ENCODE assay signal across 1 cellular context in the genomic region with DNA sequence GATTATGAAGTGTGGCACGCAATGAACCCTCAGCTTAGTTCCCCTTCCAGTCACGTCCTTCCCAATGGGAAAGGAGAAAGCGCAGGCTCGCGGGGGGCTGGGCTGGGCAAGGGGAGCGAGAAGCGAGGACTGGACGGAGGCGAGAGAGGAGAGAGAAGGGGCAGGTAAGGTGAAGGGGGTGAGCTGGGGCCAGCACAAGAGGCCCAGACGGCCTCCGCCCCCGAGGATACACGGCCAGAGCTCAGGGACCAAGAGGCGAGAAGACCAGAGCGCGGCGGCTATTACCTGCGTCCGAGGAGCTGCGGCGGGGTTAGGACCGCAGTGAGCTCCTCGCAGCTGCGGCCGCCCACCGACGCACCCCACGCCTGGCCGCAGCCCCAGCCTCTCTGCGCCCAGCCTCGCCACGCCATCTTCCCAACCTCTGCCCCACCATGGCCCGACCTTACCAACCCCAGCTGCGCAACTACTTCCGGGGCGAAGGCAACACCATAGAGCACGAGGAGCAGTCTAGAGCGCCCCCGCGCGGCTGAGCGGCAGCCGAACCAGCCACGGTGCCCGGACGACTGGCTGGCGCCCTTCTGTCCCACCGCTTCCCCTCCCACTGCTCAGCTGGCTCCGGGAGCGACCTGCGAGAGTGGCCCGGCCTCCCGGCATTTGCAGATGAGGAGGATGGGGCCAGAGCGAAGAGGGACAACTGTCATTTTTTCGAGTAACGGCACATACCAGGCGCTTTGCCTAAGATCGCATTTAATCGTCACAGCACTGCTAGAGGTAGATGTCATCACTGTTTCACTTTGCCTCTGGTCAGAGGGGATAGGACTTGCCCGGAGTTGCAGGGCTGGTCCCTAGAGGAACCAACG.
TF ChIP-seq lines count a peak whose summit lies in the region.

A gene with protein sequence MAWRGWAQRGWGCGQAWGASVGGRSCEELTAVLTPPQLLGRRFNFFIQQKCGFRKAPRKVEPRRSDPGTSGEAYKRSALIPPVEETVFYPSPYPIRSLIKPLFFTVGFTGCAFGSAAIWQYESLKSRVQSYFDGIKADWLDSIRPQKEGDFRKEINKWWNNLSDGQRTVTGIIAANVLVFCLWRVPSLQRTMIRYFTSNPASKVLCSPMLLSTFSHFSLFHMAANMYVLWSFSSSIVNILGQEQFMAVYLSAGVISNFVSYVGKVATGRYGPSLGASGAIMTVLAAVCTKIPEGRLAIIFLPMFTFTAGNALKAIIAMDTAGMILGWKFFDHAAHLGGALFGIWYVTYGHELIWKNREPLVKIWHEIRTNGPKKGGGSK (minus strand): TSS at position 444 of the 860 bp plus-strand sequence. CDS start 34 bp downstream, at position 410.

TF ChIP-seq in HepG2, 621 proteins besides CTCF, POLR2A, EP300 and RAD21 (continued from another document and continues in another):
- TF ChIP-seq YY1 (IDR thresholded peaks at IDR 0.05; ENCODE audit: insufficient read depth, insufficient replicate concordance, low read depth, low read length) = peak; percentile 95
- TF ChIP-seq PHF21A (CRISPR knock-in tag; IDR thresholded peaks at IDR 0.05) = peak; percentile 76; the same call in 1 of the 2 replicates
- TF ChIP-seq, protein P1, sequence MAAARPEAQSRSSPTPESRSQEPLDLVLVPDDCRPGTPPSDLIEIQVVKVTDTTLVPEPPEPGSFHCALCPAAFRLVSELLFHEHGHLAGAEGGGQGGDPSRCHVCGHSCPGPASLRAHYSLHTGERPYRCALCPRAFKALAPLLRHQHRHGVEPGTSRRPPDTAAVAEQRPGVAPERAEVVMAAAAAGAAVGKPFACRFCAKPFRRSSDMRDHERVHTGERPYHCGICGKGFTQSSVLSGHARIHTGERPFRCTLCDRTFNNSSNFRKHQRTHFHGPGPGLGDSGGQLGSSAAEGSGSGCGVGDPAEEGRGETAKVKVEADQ (CRISPR knock-in tag; IDR thresholded peaks at IDR 0.05; ENCODE audit: borderline replicate concordance) = peak; percentile 97
- TF ChIP-seq ZBTB7A (CRISPR knock-in tag; IDR thresholded peaks at IDR 0.05) = no peak
- TF ChIP-seq KDM2A (CRISPR knock-in tag; IDR thresholded peaks at IDR 0.05; ENCODE audit: borderline replicate concordance, low read depth) = peak; percentile 91
- TF ChIP-seq RORA (CRISPR knock-in tag; IDR thresholded peaks at IDR 0.05) = no peak
- TF ChIP-seq, protein P2, sequence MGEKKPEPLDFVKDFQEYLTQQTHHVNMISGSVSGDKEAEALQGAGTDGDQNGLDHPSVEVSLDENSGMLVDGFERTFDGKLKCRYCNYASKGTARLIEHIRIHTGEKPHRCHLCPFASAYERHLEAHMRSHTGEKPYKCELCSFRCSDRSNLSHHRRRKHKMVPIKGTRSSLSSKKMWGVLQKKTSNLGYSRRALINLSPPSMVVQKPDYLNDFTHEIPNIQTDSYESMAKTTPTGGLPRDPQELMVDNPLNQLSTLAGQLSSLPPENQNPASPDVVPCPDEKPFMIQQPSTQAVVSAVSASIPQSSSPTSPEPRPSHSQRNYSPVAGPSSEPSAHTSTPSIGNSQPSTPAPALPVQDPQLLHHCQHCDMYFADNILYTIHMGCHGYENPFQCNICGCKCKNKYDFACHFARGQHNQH (CRISPR knock-in tag; IDR thresholded peaks at IDR 0.05) = peak; percentile 72
- TF ChIP-seq, protein P3, sequence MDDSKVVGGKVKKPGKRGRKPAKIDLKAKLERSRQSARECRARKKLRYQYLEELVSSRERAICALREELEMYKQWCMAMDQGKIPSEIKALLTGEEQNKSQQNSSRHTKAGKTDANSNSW (CRISPR knock-in tag; IDR thresholded peaks at IDR 0.05; ENCODE audit: borderline replicate concordance) = 0 out of 2 replicates have a peak, but pooled peaks have one; percentile 7
- TF ChIP-seq, protein P4, sequence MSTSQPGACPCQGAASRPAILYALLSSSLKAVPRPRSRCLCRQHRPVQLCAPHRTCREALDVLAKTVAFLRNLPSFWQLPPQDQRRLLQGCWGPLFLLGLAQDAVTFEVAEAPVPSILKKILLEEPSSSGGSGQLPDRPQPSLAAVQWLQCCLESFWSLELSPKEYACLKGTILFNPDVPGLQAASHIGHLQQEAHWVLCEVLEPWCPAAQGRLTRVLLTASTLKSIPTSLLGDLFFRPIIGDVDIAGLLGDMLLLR (CRISPR knock-in tag; IDR thresholded peaks at IDR 0.05) = peak; percentile 90
- TF ChIP-seq, protein P5, sequence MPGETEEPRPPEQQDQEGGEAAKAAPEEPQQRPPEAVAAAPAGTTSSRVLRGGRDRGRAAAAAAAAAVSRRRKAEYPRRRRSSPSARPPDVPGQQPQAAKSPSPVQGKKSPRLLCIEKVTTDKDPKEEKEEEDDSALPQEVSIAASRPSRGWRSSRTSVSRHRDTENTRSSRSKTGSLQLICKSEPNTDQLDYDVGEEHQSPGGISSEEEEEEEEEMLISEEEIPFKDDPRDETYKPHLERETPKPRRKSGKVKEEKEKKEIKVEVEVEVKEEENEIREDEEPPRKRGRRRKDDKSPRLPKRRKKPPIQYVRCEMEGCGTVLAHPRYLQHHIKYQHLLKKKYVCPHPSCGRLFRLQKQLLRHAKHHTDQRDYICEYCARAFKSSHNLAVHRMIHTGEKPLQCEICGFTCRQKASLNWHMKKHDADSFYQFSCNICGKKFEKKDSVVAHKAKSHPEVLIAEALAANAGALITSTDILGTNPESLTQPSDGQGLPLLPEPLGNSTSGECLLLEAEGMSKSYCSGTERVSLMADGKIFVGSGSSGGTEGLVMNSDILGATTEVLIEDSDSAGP (CRISPR knock-in tag; IDR thresholded peaks at IDR 0.05; ENCODE audit: borderline replicate concordance) = peak; percentile 98; the same call in 1 of the 2 replicates
- peak; percentile 89; the same call in 1 of the 2 replicates for TF ChIP-seq ZZZ3 (CRISPR knock-in tag; IDR thresholded peaks at IDR 0.05; ENCODE audit: borderline replicate concordance)
- no peak for TF ChIP-seq SATB2 (CRISPR knock-in tag; IDR thresholded peaks at IDR 0.05)
- TF ChIP-seq, protein P6, sequence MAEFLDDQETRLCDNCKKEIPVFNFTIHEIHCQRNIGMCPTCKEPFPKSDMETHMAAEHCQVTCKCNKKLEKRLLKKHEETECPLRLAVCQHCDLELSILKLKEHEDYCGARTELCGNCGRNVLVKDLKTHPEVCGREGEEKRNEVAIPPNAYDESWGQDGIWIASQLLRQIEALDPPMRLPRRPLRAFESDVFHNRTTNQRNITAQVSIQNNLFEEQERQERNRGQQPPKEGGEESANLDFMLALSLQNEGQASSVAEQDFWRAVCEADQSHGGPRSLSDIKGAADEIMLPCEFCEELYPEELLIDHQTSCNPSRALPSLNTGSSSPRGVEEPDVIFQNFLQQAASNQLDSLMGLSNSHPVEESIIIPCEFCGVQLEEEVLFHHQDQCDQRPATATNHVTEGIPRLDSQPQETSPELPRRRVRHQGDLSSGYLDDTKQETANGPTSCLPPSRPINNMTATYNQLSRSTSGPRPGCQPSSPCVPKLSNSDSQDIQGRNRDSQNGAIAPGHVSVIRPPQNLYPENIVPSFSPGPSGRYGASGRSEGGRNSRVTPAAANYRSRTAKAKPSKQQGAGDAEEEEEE (CRISPR knock-in tag; IDR thresholded peaks at IDR 0.05; ENCODE audit: borderline replicate concordance) = no peak; the same call in 1 of the 2 replicates
- peak; percentile 84 for TF ChIP-seq PPARG (CRISPR knock-in tag; conservative IDR thresholded peaks at IDR 0.05)
- TF ChIP-seq, protein P7, sequence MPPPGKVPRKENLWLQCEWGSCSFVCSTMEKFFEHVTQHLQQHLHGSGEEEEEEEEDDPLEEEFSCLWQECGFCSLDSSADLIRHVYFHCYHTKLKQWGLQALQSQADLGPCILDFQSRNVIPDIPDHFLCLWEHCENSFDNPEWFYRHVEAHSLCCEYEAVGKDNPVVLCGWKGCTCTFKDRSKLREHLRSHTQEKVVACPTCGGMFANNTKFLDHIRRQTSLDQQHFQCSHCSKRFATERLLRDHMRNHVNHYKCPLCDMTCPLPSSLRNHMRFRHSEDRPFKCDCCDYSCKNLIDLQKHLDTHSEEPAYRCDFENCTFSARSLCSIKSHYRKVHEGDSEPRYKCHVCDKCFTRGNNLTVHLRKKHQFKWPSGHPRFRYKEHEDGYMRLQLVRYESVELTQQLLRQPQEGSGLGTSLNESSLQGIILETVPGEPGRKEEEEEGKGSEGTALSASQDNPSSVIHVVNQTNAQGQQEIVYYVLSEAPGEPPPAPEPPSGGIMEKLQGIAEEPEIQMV (CRISPR knock-in tag; IDR thresholded peaks at IDR 0.05; ENCODE audit: low read depth) = peak; percentile 70
- 0 out of 2 replicates have a peak, but pooled peaks have one; percentile 32 for TF ChIP-seq ZNF484 (CRISPR knock-in tag; IDR thresholded peaks at IDR 0.05; ENCODE audit: borderline replicate concordance, low read depth)
- peak; percentile 99 for TF ChIP-seq XRCC5 (optimal IDR thresholded peaks at IDR 0.05; ENCODE audit: low read length)
- TF ChIP-seq, protein P8, sequence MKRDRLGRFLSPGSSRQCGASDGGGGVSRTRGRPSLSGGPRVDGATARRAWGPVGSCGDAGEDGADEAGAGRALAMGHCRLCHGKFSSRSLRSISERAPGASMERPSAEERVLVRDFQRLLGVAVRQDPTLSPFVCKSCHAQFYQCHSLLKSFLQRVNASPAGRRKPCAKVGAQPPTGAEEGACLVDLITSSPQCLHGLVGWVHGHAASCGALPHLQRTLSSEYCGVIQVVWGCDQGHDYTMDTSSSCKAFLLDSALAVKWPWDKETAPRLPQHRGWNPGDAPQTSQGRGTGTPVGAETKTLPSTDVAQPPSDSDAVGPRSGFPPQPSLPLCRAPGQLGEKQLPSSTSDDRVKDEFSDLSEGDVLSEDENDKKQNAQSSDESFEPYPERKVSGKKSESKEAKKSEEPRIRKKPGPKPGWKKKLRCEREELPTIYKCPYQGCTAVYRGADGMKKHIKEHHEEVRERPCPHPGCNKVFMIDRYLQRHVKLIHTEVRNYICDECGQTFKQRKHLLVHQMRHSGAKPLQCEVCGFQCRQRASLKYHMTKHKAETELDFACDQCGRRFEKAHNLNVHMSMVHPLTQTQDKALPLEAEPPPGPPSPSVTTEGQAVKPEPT (CRISPR knock-in tag; IDR thresholded peaks at IDR 0.05; ENCODE audit: low read depth) = peak; percentile 79; the same call in 1 of the 2 replicates
- TF ChIP-seq ZC3H13 (CRISPR knock-in tag; IDR thresholded peaks at IDR 0.05) = no peak
- 0 out of 2 replicates have a peak, but pooled peaks have one; percentile 84 for TF ChIP-seq STAT5B (CRISPR knock-in tag; IDR thresholded peaks at IDR 0.05)
- TF ChIP-seq CAMTA2 (CRISPR knock-in tag; IDR thresholded peaks at IDR 0.05; ENCODE audit: borderline replicate concordance) = peak; percentile 38; the same call in 1 of the 2 replicates
- no peak for TF ChIP-seq SP1 (IDR thresholded peaks at IDR 0.05)
- peak; percentile 38; the same call in 1 of the 2 replicates for TF ChIP-seq SP1 (CRISPR knock-in tag; IDR thresholded peaks at IDR 0.05)
- peak; percentile 73; the same call in 1 of the 2 replicates for TF ChIP-seq DNMT1 (CRISPR knock-in tag; IDR thresholded peaks at IDR 0.05)
- TF ChIP-seq ZNF17 (CRISPR knock-in tag; IDR thresholded peaks at IDR 0.05) = no peak
- TF ChIP-seq TOPORS (CRISPR knock-in tag; IDR thresholded peaks at IDR 0.05) = peak; percentile 89; the same call in 1 of the 2 replicates
- peak; percentile 93 for TF ChIP-seq HDAC2 (CRISPR knock-in tag; IDR thresholded peaks at IDR 0.05)
- no peak for TF ChIP-seq SOX6 (IDR thresholded peaks at IDR 0.05)
- peak; percentile 75; the same call in 1 of the 2 replicates for TF ChIP-seq SOX6 (CRISPR knock-in tag; IDR thresholded peaks at IDR 0.05)
- no peak for TF ChIP-seq ZNF33A (CRISPR knock-in tag; IDR thresholded peaks at IDR 0.05; ENCODE audit: borderline replicate concordance)
- TF ChIP-seq, protein P9, sequence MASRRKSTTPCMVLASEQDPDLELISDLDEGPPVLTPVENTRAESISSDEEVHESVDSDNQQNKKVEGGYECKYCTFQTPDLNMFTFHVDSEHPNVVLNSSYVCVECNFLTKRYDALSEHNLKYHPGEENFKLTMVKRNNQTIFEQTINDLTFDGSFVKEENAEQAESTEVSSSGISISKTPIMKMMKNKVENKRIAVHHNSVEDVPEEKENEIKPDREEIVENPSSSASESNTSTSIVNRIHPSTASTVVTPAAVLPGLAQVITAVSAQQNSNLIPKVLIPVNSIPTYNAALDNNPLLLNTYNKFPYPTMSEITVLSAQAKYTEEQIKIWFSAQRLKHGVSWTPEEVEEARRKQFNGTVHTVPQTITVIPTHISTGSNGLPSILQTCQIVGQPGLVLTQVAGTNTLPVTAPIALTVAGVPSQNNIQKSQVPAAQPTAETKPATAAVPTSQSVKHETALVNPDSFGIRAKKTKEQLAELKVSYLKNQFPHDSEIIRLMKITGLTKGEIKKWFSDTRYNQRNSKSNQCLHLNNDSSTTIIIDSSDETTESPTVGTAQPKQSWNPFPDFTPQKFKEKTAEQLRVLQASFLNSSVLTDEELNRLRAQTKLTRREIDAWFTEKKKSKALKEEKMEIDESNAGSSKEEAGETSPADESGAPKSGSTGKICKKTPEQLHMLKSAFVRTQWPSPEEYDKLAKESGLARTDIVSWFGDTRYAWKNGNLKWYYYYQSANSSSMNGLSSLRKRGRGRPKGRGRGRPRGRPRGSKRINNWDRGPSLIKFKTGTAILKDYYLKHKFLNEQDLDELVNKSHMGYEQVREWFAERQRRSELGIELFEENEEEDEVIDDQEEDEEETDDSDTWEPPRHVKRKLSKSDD (CRISPR knock-in tag; IDR thresholded peaks at IDR 0.05; ENCODE audit: low read depth) = peak; percentile 84; the same call in 1 of the 2 replicates
- TF ChIP-seq ZMYM3 (CRISPR knock-in tag; IDR thresholded peaks at IDR 0.05) = peak; percentile 70
- TF ChIP-seq, protein P10, sequence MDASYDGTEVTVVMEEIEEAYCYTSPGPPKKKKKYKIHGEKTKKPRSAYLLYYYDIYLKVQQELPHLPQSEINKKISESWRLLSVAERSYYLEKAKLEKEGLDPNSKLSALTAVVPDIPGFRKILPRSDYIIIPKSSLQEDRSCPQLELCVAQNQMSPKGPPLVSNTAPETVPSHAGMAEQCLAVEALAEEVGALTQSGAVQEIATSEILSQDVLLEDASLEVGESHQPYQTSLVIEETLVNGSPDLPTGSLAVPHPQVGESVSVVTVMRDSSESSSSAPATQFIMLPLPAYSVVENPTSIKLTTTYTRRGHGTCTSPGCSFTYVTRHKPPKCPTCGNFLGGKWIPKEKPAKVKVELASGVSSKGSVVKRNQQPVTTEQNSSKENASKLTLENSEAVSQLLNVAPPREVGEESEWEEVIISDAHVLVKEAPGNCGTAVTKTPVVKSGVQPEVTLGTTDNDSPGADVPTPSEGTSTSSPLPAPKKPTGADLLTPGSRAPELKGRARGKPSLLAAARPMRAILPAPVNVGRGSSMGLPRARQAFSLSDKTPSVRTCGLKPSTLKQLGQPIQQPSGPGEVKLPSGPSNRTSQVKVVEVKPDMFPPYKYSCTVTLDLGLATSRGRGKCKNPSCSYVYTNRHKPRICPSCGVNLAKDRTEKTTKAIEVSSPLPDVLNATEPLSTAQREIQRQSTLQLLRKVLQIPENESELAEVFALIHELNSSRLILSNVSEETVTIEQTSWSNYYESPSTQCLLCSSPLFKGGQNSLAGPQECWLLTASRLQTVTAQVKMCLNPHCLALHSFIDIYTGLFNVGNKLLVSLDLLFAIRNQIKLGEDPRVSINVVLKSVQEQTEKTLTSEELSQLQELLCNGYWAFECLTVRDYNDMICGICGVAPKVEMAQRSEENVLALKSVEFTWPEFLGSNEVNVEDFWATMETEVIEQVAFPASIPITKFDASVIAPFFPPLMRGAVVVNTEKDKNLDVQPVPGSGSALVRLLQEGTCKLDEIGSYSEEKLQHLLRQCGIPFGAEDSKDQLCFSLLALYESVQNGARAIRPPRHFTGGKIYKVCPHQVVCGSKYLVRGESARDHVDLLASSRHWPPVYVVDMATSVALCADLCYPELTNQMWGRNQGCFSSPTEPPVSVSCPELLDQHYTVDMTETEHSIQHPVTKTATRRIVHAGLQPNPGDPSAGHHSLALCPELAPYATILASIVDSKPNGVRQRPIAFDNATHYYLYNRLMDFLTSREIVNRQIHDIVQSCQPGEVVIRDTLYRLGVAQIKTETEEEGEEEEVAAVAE (CRISPR knock-in tag; IDR thresholded peaks at IDR 0.05; ENCODE audit: borderline replicate concordance) = peak; percentile 85; the same call in 1 of the 2 replicates
- TF ChIP-seq ZNF775 (CRISPR knock-in tag; IDR thresholded peaks at IDR 0.05; ENCODE audit: borderline replicate concordance) = peak; percentile 93
- TF ChIP-seq ARHGAP35 (CRISPR knock-in tag; IDR thresholded peaks at IDR 0.05; ENCODE audit: borderline replicate concordance) = peak; percentile 85; the same call in 1 of the 2 replicates
- peak; percentile 95 for TF ChIP-seq ZFY (CRISPR knock-in tag; IDR thresholded peaks at IDR 0.05)
